ENCODE assay signal across 8 cellular contexts in the genomic region with DNA sequence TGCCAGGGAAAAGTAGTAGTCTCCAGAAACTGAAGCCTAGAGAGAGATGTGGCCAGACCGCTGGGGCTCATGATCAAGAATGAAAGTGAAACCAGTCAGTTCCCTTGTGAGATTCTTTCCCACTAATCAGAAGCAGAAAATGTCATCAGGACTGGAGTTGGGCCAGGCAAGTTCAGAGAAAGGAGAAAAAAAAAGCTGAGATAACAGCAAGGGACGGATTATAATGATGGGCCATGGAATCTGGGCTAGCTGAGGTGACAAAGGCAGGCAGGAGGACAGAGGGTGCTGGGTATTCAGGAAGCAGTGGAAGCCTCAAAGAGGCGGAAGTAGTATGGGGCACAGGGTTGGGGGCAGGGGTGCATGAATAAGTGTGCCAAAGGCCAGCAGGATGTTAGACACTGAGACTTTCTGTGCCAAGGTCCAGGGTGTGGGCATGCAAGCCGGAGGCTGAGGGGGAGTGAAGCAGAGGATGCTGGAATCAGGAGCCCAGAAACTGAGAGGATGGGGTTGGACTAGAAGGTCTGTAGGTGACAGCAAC. TPM values are rescaled to one million over a fixed set of nuclear protein-coding genes. Genes with fewer than 3 reads are reported as not detected.
A peak's percentile ranks its signal among the peaks of the same experiment; 100 is the strongest.
DNase-seq lines count a peak whose midpoint lies in the region; ATAC-seq and TF ChIP-seq lines count a peak whose summit lies in the region.

No MANE protein-coding gene starts in this region.

- peak; percentile 40 for ATAC-seq in GM21529 (IDR thresholded peaks at IDR 0.05; ENCODE audit: unreplicated experiment)
- no peak for ATAC-seq in HG02623 (IDR thresholded peaks at IDR 0.05; ENCODE audit: unreplicated experiment)
- no peak for ATAC-seq in HG02759 (IDR thresholded peaks at IDR 0.05; ENCODE audit: unreplicated experiment)

- no peaks in the 10 kb centered on the region for H3K27me3 ChIP-seq in CD8-positive, alpha-beta memory T cell (ENCODE audit: insufficient read depth, low read length, poor library complexity, severe bottlenecking)
- H3K27me3 ChIP-seq in esophagus squamous epithelium, result no peaks in the 10 kb centered on the region

- H3K4me3 ChIP-seq in CD8-positive, alpha-beta memory T cell (ENCODE audit: low read length), result peak overlapping the region; percentile 67
- peak overlapping the region; percentile 9 to 55 (median 32) for H3K4me3 ChIP-seq in esophagus squamous epithelium

- H3K27ac Mint-ChIP-seq in CD8-positive, alpha-beta memory T cell, result peak overlapping the region; percentile 89 to 99 (median 96)
- peak overlapping the region; percentile 63 for H3K27ac Mint-ChIP-seq in neural crest cell (ENCODE audit: unreplicated experiment)

- TF ChIP-seq CTCF in esophagus squamous epithelium (IDR thresholded peaks at IDR 0.05), result peak in 1 of 6 experiments; percentile 2
- TF ChIP-seq CTCF in neural crest cell (conservative IDR thresholded peaks at IDR 0.05), result no peak

- peaks cover 43 to 54% (median 53%) of the 10 kb centered on the region in 3 donors for H3K4me1 Mint-ChIP-seq in CD8-positive, alpha-beta memory T cell
- H3K4me1 Mint-ChIP-seq in neural crest cell, result peaks cover 25% of the 10 kb centered on the region

- DNase-seq in CD8-positive, alpha-beta memory T cell, result peak; percentile 4 to 69 (median 64)
- DNase-seq in NOMO-1 (lab: John Stamatoyannopoulos, UW; ENCODE audit: unreplicated experiment in 2 of 2) (peak; percentile 77 to 80), activated T-cell treated with anti-CD3 and anti-CD28 coated beads for 48 hours (ENCODE audit: low read depth) (peak; percentile 6), esophagus squamous epithelium (lab: John Stamatoyannopoulos, UW) (peak; percentile 7), neural crest cell (ENCODE audit: low read depth, low spot score) (no peak)

- H3K36me3 Mint-ChIP-seq in CD8-positive, alpha-beta memory T cell, result peaks cover 5 to 36% (median 15%) of the 10 kb centered on the region in 3 donors
- H3K36me3 Mint-ChIP-seq in neural crest cell (ENCODE audit: low read depth), result peaks cover 15% of the 10 kb centered on the region

- CTCF ChIA-PET in CD8-positive, alpha-beta memory T cell (lab: Charles Lee), result no interaction called here

- peak in 1 of 4 donors; percentile 17 for TF ChIP-seq POLR2A in esophagus squamous epithelium (IDR thresholded peaks at IDR 0.05)

- peaks cover 2% of the 10 kb centered on the region for H3K36me3 ChIP-seq in CD8-positive, alpha-beta memory T cell (ENCODE audit: insufficient read depth, low read length)
- peaks cover 0 to 2% (median 0%) of the 10 kb centered on the region in 3 donors for H3K36me3 ChIP-seq in esophagus squamous epithelium

- no peaks in the 10 kb centered on the region for H3K9me3 Mint-ChIP-seq in CD8-positive, alpha-beta memory T cell
- no peaks in the 10 kb centered on the region for H3K9me3 Mint-ChIP-seq in neural crest cell

- peak overlapping the region; percentile 72 for H3K27ac ChIP-seq in CD8-positive, alpha-beta memory T cell (ENCODE audit: low read depth, low read length)
- H3K27ac ChIP-seq in esophagus squamous epithelium, result peak overlapping the region; percentile 67 to 83 (median 78)

- no peaks in the 10 kb centered on the region for H3K27me3 Mint-ChIP-seq in CD8-positive, alpha-beta memory T cell
- no peaks in the 10 kb centered on the region for H3K27me3 Mint-ChIP-seq in neural crest cell (ENCODE audit: low read depth)

- WGBS in esophagus squamous epithelium, 2 donors, result 0 to 19% methylated on average over 4 of the region's 4 CpGs

- peaks cover 17% of the 10 kb centered on the region for H3K4me1 ChIP-seq in CD8-positive, alpha-beta memory T cell (ENCODE audit: insufficient read depth, low read length)
- H3K4me1 ChIP-seq in esophagus squamous epithelium, result peaks cover 8 to 52% (median 22%) of the 10 kb centered on the region in 3 donors

- peak overlapping the region; percentile 92 to 97 (median 92) for H3K4me3 Mint-ChIP-seq in CD8-positive, alpha-beta memory T cell
- H3K4me3 Mint-ChIP-seq in neural crest cell, result peak overlapping the region; percentile 70

- no peaks in the 10 kb centered on the region for H3K9me3 ChIP-seq in CD8-positive, alpha-beta memory T cell (ENCODE audit: low read length)
- H3K9me3 ChIP-seq in esophagus squamous epithelium, result no peaks in the 10 kb centered on the region

- POLR2A ChIA-PET in CD8-positive, alpha-beta memory T cell (lab: Charles Lee), result no interaction called here

- intact Hi-C loops in esophagus squamous epithelium (cut with DNase I), result no loop called here

RNA-seq across cellular contexts. Expression of gene CXorf38, which starts 2.5 kb away (rescaled TPM):
- 10 to 100 TPM; 16.5 to 16.7 TPM for total RNA-seq in CD8-positive, alpha-beta memory T cell
- polyA plus RNA-seq in CD8-positive, alpha-beta memory T cell, result 38.0 TPM
- total RNA-seq in esophagus squamous epithelium, result 10 to 100 TPM in 2 of 4 donors, 1 to 10 TPM in 2; 6.9 to 13.2 (median 9.5) TPM
- total RNA-seq in neural crest cell, result 7.1 and 7.8 TPM in 2 replicates

RNA-seq across cellular contexts. Expression of gene MPC1L, which starts 21.7 kb away (rescaled TPM):
- total RNA-seq in CD8-positive, alpha-beta memory T cell, result not detected
- polyA plus RNA-seq in CD8-positive, alpha-beta memory T cell, result not detected
- not detected for total RNA-seq in esophagus squamous epithelium
- total RNA-seq in neural crest cell, result not detected in 2 replicates
